Comparison of ENCODE assay signal across 33 cellular contexts in the genomic region with DNA sequence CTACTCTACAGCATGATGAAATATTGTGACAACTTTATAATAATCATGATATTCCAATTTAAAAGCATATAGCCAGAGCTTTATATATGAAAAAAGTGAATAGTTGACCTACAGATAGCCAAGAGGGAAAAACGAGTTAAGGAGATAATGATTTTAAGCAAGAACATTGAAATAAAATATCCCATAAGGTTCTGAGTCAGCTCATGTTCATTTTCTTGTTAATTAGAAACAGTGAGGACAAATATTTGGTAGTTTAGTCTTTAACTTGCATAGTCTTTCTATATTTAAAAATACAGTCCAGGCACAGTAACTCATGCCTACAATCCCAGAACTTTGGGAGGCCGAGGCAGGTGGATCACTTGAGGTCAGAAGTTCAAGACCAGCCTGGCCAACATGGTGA. TPM values are rescaled to one million over a fixed set of nuclear protein-coding genes. Genes with fewer than 3 reads are reported as not detected.
"Had no signal": no experiment of that assay in that cellular context is flagged by ENCODE, and none has a peak within 500 bp of the region (broad histone marks: within the 10 kb centered on the region; RNA-seq: fewer than 3 reads in every experiment).

No MANE protein-coding gene starts in this region.

- DNase-seq: activated CD4-positive, alpha-beta memory T cell treated with anti-CD3 and anti-CD28 coated beads, Interleukin-2, amount 10 ng/mL, durations not matched to agents 7 days and 5 days; activated CD4-positive, alpha-beta T cell treated with anti-CD3 and anti-CD28 coated beads for 1 hour; activated CD4-positive, alpha-beta T cell treated with anti-CD3 and anti-CD28 coated beads for 36 hours; activated CD4-positive, alpha-beta T cell treated with anti-CD3 and anti-CD28 coated beads for 48 hours; activated CD4-positive, alpha-beta T cell treated with anti-CD3 and anti-CD28 coated beads, Interleukin-2, amount 10 ng/mL, durations not matched to agents 7 days and 5 days; activated CD4-positive, alpha-beta T cell treated with anti-CD3 and anti-CD28 coated beads, Interleukin-2, amount 50 U/mL, for 48 hours; activated CD4-positive, CD25-positive, alpha-beta regulatory T cell; activated CD8-positive, alpha-beta memory T cell treated with anti-CD3 and anti-CD28 coated beads for 24 hours; activated CD8-positive, alpha-beta memory T cell treated with anti-CD3 and anti-CD28 coated beads, Interleukin-2, amount 10 ng/mL, durations not matched to agents 7 days and 5 days; activated CD8-positive, alpha-beta memory T cell treated with anti-CD3 and anti-CD28 coated beads, Interleukin-2, amount 50 U/mL, for 48 hours; activated CD8-positive, alpha-beta T cell treated with anti-CD3 and anti-CD28 coated beads, Interleukin-2, amount 10 ng/mL, durations not matched to agents 7 days and 5 days; activated effector memory CD4-positive, alpha-beta T cell treated with Interleukin-2 at 50 U/mL for 16 hours; activated gamma-delta T cell; activated naive CD4-positive, alpha-beta T cell treated with anti-CD3 and anti-CD28 coated beads, Interleukin-2, amount 10 ng/mL, durations not matched to agents 7 days and 5 days; activated naive CD4-positive, alpha-beta T cell treated with Interleukin-2 at 50 U/mL for 16 hours; activated naive CD8-positive, alpha-beta T cell treated with anti-CD3 and anti-CD28 coated beads, Interleukin-2, amount 10 ng/mL, durations not matched to agents 7 days and 5 days; activated naive CD8-positive, alpha-beta T cell treated with anti-CD3 and anti-CD28 coated beads, Interleukin-2, amount 50 U/mL, for 24 hours; activated T-cell treated with anti-CD3 and anti-CD28 coated beads, Interleukin-2, amount 50 U/mL, for 24 hours; activated T-cell treated with anti-CD3 and anti-CD28 coated beads, Interleukin-2, amount 50 U/mL, for 48 hours; adrenal gland; amniotic stem cell; aorta; body of pancreas; brain microvascular endothelial cell; central memory CD4-positive, alpha-beta T cell; T-helper 1 cell; T-helper 2 cell; T-helper 9 cell had no signal

- H3K27me3 ChIP-seq: adrenal gland, body of pancreas, brain microvascular endothelial cell, breast epithelium had no signal

- H3K4me3 ChIP-seq: adrenal gland, body of pancreas, breast epithelium had no signal

- H3K27ac ChIP-seq: adrenal gland, body of pancreas, brain microvascular endothelial cell, breast epithelium, VCaP had no signal

- ATAC-seq: activated CD4-positive, alpha-beta T cell treated with anti-CD3 and anti-CD28 coated beads for 36 hours; activated CD4-positive, CD25-positive, alpha-beta regulatory T cell treated with anti-CD3 and anti-CD28 coated beads, Interleukin-2, amount 50 U/mL, for 24 hours; activated CD8-positive, alpha-beta memory T cell treated with anti-CD3 and anti-CD28 coated beads, Interleukin-2, amount 10 ng/mL, durations not matched to agents 7 days and 5 days; activated CD8-positive, alpha-beta T cell treated with anti-CD3 and anti-CD28 coated beads, Interleukin-2, amount 10 ng/mL, durations not matched to agents 7 days and 5 days; activated naive CD8-positive, alpha-beta T cell treated with anti-CD3 and anti-CD28 coated beads, Interleukin-2, amount 50 U/mL, for 24 hours; body of pancreas; WTC11 had no signal

- H3K36me3 ChIP-seq: adrenal gland, brain microvascular endothelial cell, breast epithelium had no signal

- H3K9me3 ChIP-seq: adrenal gland, body of pancreas, breast epithelium had no signal

- H3K4me1 ChIP-seq: adrenal gland, body of pancreas, breast epithelium had no signal

RNA-seq across cellular contexts. Expression of a gene that starts 55.8 kb away (rescaled TPM):
- total RNA-seq: activated CD4-positive, alpha-beta memory T cell treated with anti-CD3 and anti-CD28 coated beads, Interleukin-2, amount 10 ng/mL, durations not matched to agents 7 days and 5 days; activated CD4-positive, alpha-beta T cell treated with anti-CD3 and anti-CD28 coated beads for 36 hours; activated CD4-positive, alpha-beta T cell treated with anti-CD3 and anti-CD28 coated beads, Interleukin-2, amount 10 ng/mL, durations not matched to agents 7 days and 5 days; activated CD8-positive, alpha-beta memory T cell treated with anti-CD3 and anti-CD28 coated beads, Interleukin-2, amount 10 ng/mL, durations not matched to agents 7 days and 5 days; activated CD8-positive, alpha-beta T cell treated with anti-CD3 and anti-CD28 coated beads, Interleukin-2, amount 10 ng/mL, durations not matched to agents 7 days and 5 days; activated naive CD8-positive, alpha-beta T cell treated with anti-CD3 and anti-CD28 coated beads, Interleukin-2, amount 10 ng/mL, durations not matched to agents 7 days and 5 days; activated T-helper 2 cell treated with anti-CD3 and anti-CD28 coated beads, Interferon-gamma antibody, Interleukin-2, Interleukin-4, amounts not matched to agents 10 μg/mL and 5 μg/mL and 100 μg/mL, durations not matched to agents 14 hours and 24 hours and 36 hours had no signal
